ENCODE assay signal across 8 cellular contexts in the genomic region with DNA sequence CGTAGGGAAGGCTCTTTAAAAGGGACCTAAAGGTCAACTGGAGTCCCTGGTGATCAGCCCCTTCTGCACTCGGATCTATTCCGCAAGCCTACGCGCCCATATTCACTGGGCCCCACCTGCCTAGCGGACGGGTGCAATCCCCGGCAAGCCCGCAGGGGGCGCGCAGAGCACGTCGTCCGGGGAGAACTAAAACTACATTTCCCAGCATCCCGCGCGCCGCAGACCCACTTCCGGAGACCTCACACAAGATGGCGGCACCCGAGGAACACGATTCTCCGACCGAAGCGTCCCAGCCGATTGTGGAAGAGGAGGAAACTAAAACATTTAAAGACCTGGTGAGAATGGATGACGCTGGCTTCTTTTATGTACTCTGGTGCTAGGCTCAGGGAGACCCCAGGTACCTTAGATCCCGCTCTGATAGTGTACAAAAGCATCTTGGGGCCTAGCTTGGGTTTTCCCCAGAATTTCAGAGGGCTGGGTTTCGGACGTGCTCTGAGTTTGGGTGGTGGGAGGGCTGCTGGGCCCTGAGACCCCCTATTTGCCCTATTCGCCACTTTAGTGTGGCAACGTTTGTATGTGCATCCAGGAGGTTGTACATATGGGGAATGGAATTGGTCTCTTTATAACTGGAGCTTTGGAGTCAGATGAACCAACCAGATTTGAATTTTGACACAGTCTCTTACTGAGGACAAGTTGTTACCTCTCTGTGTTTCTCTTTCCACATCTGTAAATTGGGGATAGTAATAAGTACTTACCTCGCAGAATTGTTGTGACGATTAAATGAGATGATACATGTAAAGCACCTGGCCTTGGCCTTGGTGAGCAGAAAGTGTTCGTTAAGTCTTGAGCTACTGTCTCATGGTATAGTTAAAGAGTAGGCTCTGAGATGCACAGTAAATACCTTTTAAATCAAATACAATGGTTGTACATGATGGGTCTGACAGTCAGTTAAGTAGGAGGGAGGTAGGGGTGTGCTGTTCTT. TPM values are rescaled to one million over a fixed set of nuclear protein-coding genes. Genes with fewer than 3 reads are reported as not detected.
DNase-seq lines count a peak whose midpoint lies in the region; ATAC-seq and TF ChIP-seq lines count a peak whose summit lies in the region.

A gene (plus strand): TSS at position 227 of the 982 bp plus-strand sequence. CDS start 22 bp downstream, at position 249.

- no peaks in the 10 kb centered on the region for H3K9me2 ChIP-seq in PC-3 (replicated peaks; ENCODE audit: low read length)

- H3K14ac ChIP-seq in IMR-90 (replicated peaks; ENCODE audit: low read depth, low read length), result peak within 1 kb of the TSS; percentile 99

- peak within 1 kb of the TSS; percentile 95 for H2AK5ac ChIP-seq in IMR-90 (ENCODE audit: low read depth, low read length)

- peak within 1 kb of the TSS; percentile 89; the same call in 1 of the 2 replicates for H3K18ac ChIP-seq in IMR-90 (ENCODE audit: low read depth, low read length)

- H3F3A ChIP-seq in PC-3 (ENCODE audit: low read length, unreplicated experiment), result no peaks in the 10 kb centered on the region

- H4K20me1 ChIP-seq in IMR-90 (ENCODE audit: insufficient read depth, low read length), result no peaks in the 10 kb centered on the region
- no peaks in the 10 kb centered on the region for H4K20me1 ChIP-seq in PC-3 (ENCODE audit: low read length)

- peaks cover 5% of the 10 kb centered on the region for H3K9me1 ChIP-seq in IMR-90 (ENCODE audit: insufficient read depth, low read length)

- no peaks in the 10 kb centered on the region for H3K9me3 ChIP-seq in IMR-90 (ENCODE audit: control insufficient read depth, insufficient read depth, low read length)
- no peaks in the 10 kb centered on the region for H3K9me3 ChIP-seq in PC-3 (ENCODE audit: low read length)
- no peaks in the 10 kb centered on the region for H3K9me3 ChIP-seq in mucosa of stomach (ENCODE audit: control insufficient read depth, low read length)

- H3K36me3 ChIP-seq in IMR-90 (ENCODE audit: control insufficient read depth, insufficient read depth, low read length) (no peaks in the 10 kb centered on the region), PC-3 (ENCODE audit: low read depth, low read length) (peaks cover 19% of the 10 kb centered on the region), mucosa of stomach (ENCODE audit: control insufficient read depth, insufficient read depth, low read length) (no peaks in the 10 kb centered on the region)

- in situ Hi-C loops in IMR-90 (cut with MboI; ENCODE audit: low sequenced_read_pairs), result no loop called here

- H3K9ac ChIP-seq in IMR-90 (ENCODE audit: low read depth, low read length), result peak within 1 kb of the TSS; percentile 98
- peak within 1 kb of the TSS; percentile 97 for H3K9ac ChIP-seq in PC-3 (ENCODE audit: low read length)
- H3K9ac ChIP-seq in mucosa of stomach (ENCODE audit: low read length), result peak within 1 kb of the TSS; percentile 61

- no TSS peak for BruUV-seq in IMR-90 (replicated peaks; lab: Mats Ljungman, UMichigan)
- BruUV-seq in PC-3 (replicated peaks; lab: Mats Ljungman, UMichigan), result TSS peak; percentile 89

- peak; percentile 96 for TF ChIP-seq CTCF in IMR-90 (conservative IDR thresholded peaks at IDR 0.05; ENCODE audit: low read depth, low read length)
- peak; percentile 74 for TF ChIP-seq CTCF in PC-3 (conservative IDR thresholded peaks at IDR 0.05; ENCODE audit: low read depth, low read length)

- H3K4ac ChIP-seq in IMR-90 (ENCODE audit: low read depth, low read length), result peak within 1 kb of the TSS; percentile 97

- H2AK9ac ChIP-seq in IMR-90 (replicated peaks; ENCODE audit: low read depth, low read length, poor library complexity), result peak within 1 kb of the TSS; percentile 96

- DNase-seq in DMS 273 treated with DMSO at 0.1 percent for 48 hours (lab: John Stamatoyannopoulos, UW), result peak; percentile 64
- peak; percentile 88 for DNase-seq in IMR-90
- DNase-seq in PC-3, result peak; percentile 91
- DNase-seq in activated T-cell treated with anti-CD3 and anti-CD28 coated beads for 48 hours (ENCODE audit: low read depth), result peak; percentile 97
- DNase-seq in erythroblast (lab: John Stamatoyannopoulos, UW), result peak; percentile 95 to 97
- peak; percentile 96 to 97 for DNase-seq in stimulated activated CD8-positive, alpha-beta memory T cell treated with anti-CD3 and anti-CD28 coated beads, Interleukin-7, amount 100 ng/mL, for 1 hour (ENCODE audit: low read depth in 2 of 2)

- TF ChIP-seq POLR2A in IMR-90 (IDR thresholded peaks at IDR 0.05; ENCODE audit: low read depth, low read length) (peak; percentile 62; the same call in 1 of the 2 replicates), erythroblast (IDR thresholded peaks at IDR 0.05; ENCODE audit: low read length) (peak; percentile 80)

- H4K5ac ChIP-seq in IMR-90 (ENCODE audit: low read depth, low read length), result peak within 1 kb of the TSS; percentile 70

- TF ChIP-seq RAD21 in IMR-90 (IDR thresholded peaks at IDR 0.05; ENCODE audit: low read length), result peak; percentile 52

- peak within 1 kb of the TSS; percentile 96 for H3K23ac ChIP-seq in IMR-90 (ENCODE audit: low read depth, low read length)

- peak within 1 kb of the TSS; percentile 50 for H2BK20ac ChIP-seq in IMR-90 (ENCODE audit: low read depth, low read length)

- H3K27me3 ChIP-seq in IMR-90 (ENCODE audit: control insufficient read depth, insufficient read depth, low read length), result no peaks in the 10 kb centered on the region
- H3K27me3 ChIP-seq in PC-3 (ENCODE audit: low read length), result no peaks in the 10 kb centered on the region
- no peaks in the 10 kb centered on the region for H3K27me3 ChIP-seq in mucosa of stomach (ENCODE audit: control insufficient read depth, insufficient read depth, low read length)

- dilution Hi-C loops in IMR-90 (cut with HindIII; ENCODE audit: low sequenced_read_pairs, unreplicated experiment), result no loop called here

- POLR2A ChIA-PET in IMR-90 (lab: Charles Lee; ENCODE audit: unreplicated experiment), result no interaction called here
- POLR2A ChIA-PET in PC-3 (lab: Charles Lee; ENCODE audit: unreplicated experiment), result interaction anchor here (0.6 kb wide), 3 partner anchors 25 to 251 kb away, joined by 3 to 4 read pairs (median 3); a partner anchor contains a TSS

- peak within 1 kb of the TSS; percentile 77 for H2BK120ac ChIP-seq in IMR-90 (ENCODE audit: low read depth, low read length)

- H3K4me2 ChIP-seq in IMR-90 (ENCODE audit: low read depth, low read length) (peak within 1 kb of the TSS; percentile 98), PC-3 (ENCODE audit: low read length) (peak within 1 kb of the TSS; percentile 94)

- H3K79me2 ChIP-seq in PC-3 (ENCODE audit: low read length), result peaks cover 52% of the 10 kb centered on the region

- H3K27ac ChIP-seq in IMR-90 (ENCODE audit: insufficient read depth, low read length) (peak within 1 kb of the TSS; percentile 92), PC-3 (ENCODE audit: low read length) (peak within 1 kb of the TSS; percentile 61)

- H3K79me1 ChIP-seq in IMR-90 (ENCODE audit: low read depth in 1 of 2, low read length in 2 of 2), result peaks cover 9 to 37% of the 10 kb centered on the region in 2 experiments; a peak in 3 of 4 replicates

- peak within 1 kb of the TSS; percentile 93 for H2BK15ac ChIP-seq in IMR-90 (ENCODE audit: low read depth, low read length)

- WGBS in IMR-90 (ENCODE audit: extremely low coverage in 2 of 2, insufficient read length in 1 of 2), 2 experiments, result 14% methylated on average over 7 of the region's 35 CpGs; no CpG with 5 or more reads in 1 of the 2 experiments

- H3K4me3 ChIP-seq in IMR-90 (ENCODE audit: insufficient read depth, low read depth, low read length) (peak within 1 kb of the TSS; percentile 87), PC-3 (ENCODE audit: low read length) (peak within 1 kb of the TSS; percentile 93), mucosa of stomach (ENCODE audit: low read length) (peak within 1 kb of the TSS; percentile 43)

- peak within 1 kb of the TSS; percentile 99 for H3K56ac ChIP-seq in IMR-90 (ENCODE audit: extremely low read depth, insufficient read depth, low read length)

- ATAC-seq in GM21447 (IDR thresholded peaks at IDR 0.05; ENCODE audit: unreplicated experiment) (peak; percentile 76), IMR-90 (ENCODE audit: low read depth) (peak; percentile 92), PC-3 (peak; percentile 77)

- no peaks in the 10 kb centered on the region; the same call in 1 of the 2 replicates for H3K4me1 ChIP-seq in IMR-90 (ENCODE audit: control insufficient read depth, insufficient read depth, low read length)
- H3K4me1 ChIP-seq in PC-3 (ENCODE audit: insufficient read depth, low read length), result peaks cover 43% of the 10 kb centered on the region
- peaks cover 31% of the 10 kb centered on the region for H3K4me1 ChIP-seq in mucosa of stomach (ENCODE audit: control insufficient read depth, insufficient read depth, low read length)

- H2AFZ ChIP-seq in IMR-90 (replicated peaks; ENCODE audit: low read length, poor library complexity) (peak within 1 kb of the TSS; percentile 92), PC-3 (ENCODE audit: low read length) (peak within 1 kb of the TSS; percentile 71)

- CTCF ChIA-PET in IMR-90 (lab: Yijun Ruan, JAX), result interaction anchor here (0.7 to 1.4 kb wide), 3 partner anchors 12 to 26 kb away, joined by 3 to 4 read pairs (median 3); no protein-coding TSS in a partner anchor
- CTCF ChIA-PET in PC-3 (lab: Charles Lee), result interaction anchor here (1.0 kb wide), 1 partner anchor 59 kb away, joined by 4 read pairs; no protein-coding TSS in a partner anchor

- intact Hi-C loops in IMR-90 (cut with micrococcal nuclease) (no loop called here), PC-3 (cut with micrococcal nuclease) (loop anchor here (2.0 kb wide), 1 partner anchor 25 kb away; no protein-coding TSS in a partner anchor)

- H4K8ac ChIP-seq in IMR-90 (ENCODE audit: low read depth in 2 of 2, low read length in 2 of 2), result peak within 1 kb of the TSS; percentile 91 to 98

- H2BK5ac ChIP-seq in IMR-90 (ENCODE audit: low read depth, low read length, poor library complexity, severe bottlenecking), result peak within 1 kb of the TSS; percentile 89

- peak within 1 kb of the TSS; percentile 91 for H4K91ac ChIP-seq in IMR-90 (ENCODE audit: insufficient read depth, low read depth, low read length)

TF ChIP-seq in IMR-90, 13 proteins besides CTCF, POLR2A, EP300 and RAD21 (continues in another document):
- peak; percentile 50 for TF ChIP-seq SMC3 (IDR thresholded peaks at IDR 0.05; ENCODE audit: low read depth, low read length)
- TF ChIP-seq CHD1 (IDR thresholded peaks at IDR 0.05; ENCODE audit: low read depth, low read length), result no peak
- no peak for TF ChIP-seq FOS (IDR thresholded peaks at IDR 0.05; ENCODE audit: low read depth, low read length)
- TF ChIP-seq, protein P1, sequence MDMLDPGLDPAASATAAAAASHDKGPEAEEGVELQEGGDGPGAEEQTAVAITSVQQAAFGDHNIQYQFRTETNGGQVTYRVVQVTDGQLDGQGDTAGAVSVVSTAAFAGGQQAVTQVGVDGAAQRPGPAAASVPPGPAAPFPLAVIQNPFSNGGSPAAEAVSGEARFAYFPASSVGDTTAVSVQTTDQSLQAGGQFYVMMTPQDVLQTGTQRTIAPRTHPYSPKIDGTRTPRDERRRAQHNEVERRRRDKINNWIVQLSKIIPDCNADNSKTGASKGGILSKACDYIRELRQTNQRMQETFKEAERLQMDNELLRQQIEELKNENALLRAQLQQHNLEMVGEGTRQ (IDR thresholded peaks at IDR 0.05; ENCODE audit: low read depth, low read length), result no peak

RNA-seq across cellular contexts. Expression of the gene that starts here (rescaled TPM):
- total RNA-seq in IMR-90 (2012; rRNA removed) (77.8 and 104 TPM in 2 replicates), PC-3 (2014; rRNA removed) (58.9 and 59.0 TPM in 2 replicates)
- polyA plus RNA-seq in IMR-90 (2012; rRNA removed), result 71.5 and 89.5 TPM in 2 replicates
- 14.9 and 35.0 TPM in 2 replicates for polyA plus RNA-seq in IMR-90 (2012; cell fraction: cytosol; rRNA removed)
- 29.6 and 177 TPM in 2 replicates for polyA plus RNA-seq in IMR-90 (2012; cell fraction: nucleus; rRNA removed; ENCODE audit: low replicate concordance)

Comparison
In these comparisons a context has a peak if more than half of its experiments do, and no peak if none do; other contexts are left out.
1. Peak in every context shown above with its lines: DNase-seq, ATAC-seq, H3K4me3 ChIP-seq and H3K27ac ChIP-seq.
2. H3K4me3 ChIP-seq: peak in every context shown above with its lines; median percentile 93 in PC-3; 87 in IMR-90; 43 in mucosa of stomach.